8 cellular contexts compared by ENCODE assay signal in the genomic region with DNA sequence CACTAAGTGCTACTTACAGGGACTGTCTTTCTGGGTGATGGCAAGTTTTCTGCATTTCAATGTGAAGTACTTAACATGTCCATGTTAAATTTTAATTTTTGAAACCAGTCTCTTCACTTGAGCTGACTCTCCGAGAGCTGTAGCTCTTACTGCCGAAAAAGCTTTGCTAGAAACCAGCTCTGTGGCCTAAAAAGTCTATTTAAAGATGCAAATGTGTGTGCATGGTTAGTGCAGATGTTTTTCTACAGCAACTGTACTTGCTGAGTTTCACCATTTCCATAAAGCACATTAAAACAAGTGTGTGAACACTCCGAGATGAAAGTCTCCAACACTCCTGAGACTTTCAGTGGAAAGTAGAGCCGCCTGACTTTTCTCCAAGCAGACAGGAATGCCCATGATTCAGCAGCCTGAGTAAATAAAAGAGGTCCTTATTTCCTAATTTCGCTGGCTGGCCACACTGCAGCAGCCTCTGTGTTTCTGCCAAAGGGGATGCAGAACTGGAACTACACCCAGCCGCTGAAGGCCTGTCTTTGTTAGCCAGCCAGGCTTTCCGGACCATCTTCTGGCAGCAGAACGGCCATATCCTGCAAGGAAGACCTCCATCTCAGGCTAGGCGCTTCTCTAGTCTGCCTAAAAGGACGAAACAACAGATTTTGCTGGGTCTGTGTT.
DNase-seq lines count a peak whose midpoint lies in the region; TF ChIP-seq lines count a peak whose summit lies in the region.

No MANE protein-coding gene starts in this region.

- no peak overlapping the region for H3K4me3 ChIP-seq in vagina
- H3K4me3 ChIP-seq in effector memory CD4-positive, alpha-beta T cell (ENCODE audit: insufficient read depth, low read depth, low read length, poor library complexity, severe bottlenecking), result no peak overlapping the region

- H3K27ac ChIP-seq in cingulate gyrus (ENCODE audit: low read depth, low read length), result peak overlapping the region; percentile 81
- H3K27ac ChIP-seq in vagina, result peak overlapping the region; percentile 40
- no peak overlapping the region for H3K27ac ChIP-seq in effector memory CD4-positive, alpha-beta T cell (ENCODE audit: insufficient read depth, low read length, poor library complexity, severe bottlenecking)

- no peaks in the 10 kb centered on the region for H3K27me3 ChIP-seq in vagina
- H3K27me3 ChIP-seq in effector memory CD4-positive, alpha-beta T cell (replicated peaks; ENCODE audit: control insufficient read depth, insufficient read depth, low read length, poor library complexity, severe bottlenecking), result no peaks in the 10 kb centered on the region

- intact Hi-C loops in vagina (cut with DNase I), result no loop called here

- DNase-seq in NCI-H748 (lab: John Stamatoyannopoulos, UW; ENCODE audit: unreplicated experiment), result peak; percentile 20
- no peak for DNase-seq in NCI-H748 treated with DMSO at 0.1 percent for 48 hours (lab: John Stamatoyannopoulos, UW)
- peak; percentile 94 for DNase-seq in medulla oblongata (ENCODE audit: extremely low spot score)
- DNase-seq in vagina (ENCODE audit: extremely low spot score in 2 of 2), result peak in 1 of 2 donors; percentile 97
- DNase-seq in NCI-H128 (lab: John Stamatoyannopoulos, UW; ENCODE audit: unreplicated experiment), result no peak
- DNase-seq in effector memory CD4-positive, alpha-beta T cell, result no peak
- DNase-seq in NCI-H2171 treated with DMSO at 0.1 percent for 48 hours (lab: John Stamatoyannopoulos, UW), result no peak

- no peaks in the 10 kb centered on the region for H3K36me3 ChIP-seq in vagina
- no peaks in the 10 kb centered on the region for H3K36me3 ChIP-seq in effector memory CD4-positive, alpha-beta T cell (ENCODE audit: control insufficient read depth, insufficient read depth, low read length)

- no peak for TF ChIP-seq CTCF in vagina (IDR thresholded peaks at IDR 0.05)

- peaks cover 27% of the 10 kb centered on the region for H3K4me1 ChIP-seq in vagina
- no peaks in the 10 kb centered on the region for H3K4me1 ChIP-seq in effector memory CD4-positive, alpha-beta T cell (ENCODE audit: control insufficient read depth, insufficient read depth, low read length, poor library complexity, severe bottlenecking)

- no peak for TF ChIP-seq POLR2A in vagina (IDR thresholded peaks at IDR 0.05)

- H3K9me3 ChIP-seq in vagina, result no peaks in the 10 kb centered on the region
- no peaks in the 10 kb centered on the region for H3K9me3 ChIP-seq in effector memory CD4-positive, alpha-beta T cell (ENCODE audit: control insufficient read depth, low read length)

Comparison
In these comparisons a context has a peak if more than half of its experiments do, and no peak if none do; other contexts are left out.
1. DNase-seq: peak in NCI-H748 (single experiment) and medulla oblongata (single experiment); none in NCI-H748 treated with DMSO at 0.1 percent for 48 hours (single experiment), NCI-H128 (single experiment), effector memory CD4-positive, alpha-beta T cell (0 of 3) and NCI-H2171 treated with DMSO at 0.1 percent for 48 hours (single experiment).